In the genomic region with DNA sequence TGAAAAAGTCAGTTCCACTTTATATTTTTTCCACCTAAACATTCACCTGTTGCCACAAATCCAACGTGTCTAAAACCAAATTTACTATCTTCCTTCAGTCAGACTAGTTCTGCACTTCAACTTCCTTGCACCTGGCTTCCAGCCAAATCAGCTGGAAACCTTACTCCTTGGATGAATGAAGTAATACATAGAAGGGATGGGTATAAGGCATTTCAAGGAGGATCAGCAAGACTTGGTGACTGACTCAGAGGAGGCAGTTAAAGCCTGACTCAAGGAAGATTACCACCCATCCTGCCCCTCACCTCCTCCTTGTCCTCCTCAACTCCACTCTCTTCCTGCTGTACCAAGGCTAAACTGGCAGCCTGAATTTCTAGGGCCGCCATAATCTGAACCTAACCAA, we compare ENCODE assay signal across 1 cellular context.
TF ChIP-seq lines count a peak whose summit lies in the region.

No MANE protein-coding gene starts in this region.

TF ChIP-seq in SK-N-SH treated with all-trans-retinoic acid at 6 μM for 48 hours, 23 proteins besides CTCF, POLR2A, EP300 and RAD21 (continued from another document):
- TF ChIP-seq, protein P1, sequence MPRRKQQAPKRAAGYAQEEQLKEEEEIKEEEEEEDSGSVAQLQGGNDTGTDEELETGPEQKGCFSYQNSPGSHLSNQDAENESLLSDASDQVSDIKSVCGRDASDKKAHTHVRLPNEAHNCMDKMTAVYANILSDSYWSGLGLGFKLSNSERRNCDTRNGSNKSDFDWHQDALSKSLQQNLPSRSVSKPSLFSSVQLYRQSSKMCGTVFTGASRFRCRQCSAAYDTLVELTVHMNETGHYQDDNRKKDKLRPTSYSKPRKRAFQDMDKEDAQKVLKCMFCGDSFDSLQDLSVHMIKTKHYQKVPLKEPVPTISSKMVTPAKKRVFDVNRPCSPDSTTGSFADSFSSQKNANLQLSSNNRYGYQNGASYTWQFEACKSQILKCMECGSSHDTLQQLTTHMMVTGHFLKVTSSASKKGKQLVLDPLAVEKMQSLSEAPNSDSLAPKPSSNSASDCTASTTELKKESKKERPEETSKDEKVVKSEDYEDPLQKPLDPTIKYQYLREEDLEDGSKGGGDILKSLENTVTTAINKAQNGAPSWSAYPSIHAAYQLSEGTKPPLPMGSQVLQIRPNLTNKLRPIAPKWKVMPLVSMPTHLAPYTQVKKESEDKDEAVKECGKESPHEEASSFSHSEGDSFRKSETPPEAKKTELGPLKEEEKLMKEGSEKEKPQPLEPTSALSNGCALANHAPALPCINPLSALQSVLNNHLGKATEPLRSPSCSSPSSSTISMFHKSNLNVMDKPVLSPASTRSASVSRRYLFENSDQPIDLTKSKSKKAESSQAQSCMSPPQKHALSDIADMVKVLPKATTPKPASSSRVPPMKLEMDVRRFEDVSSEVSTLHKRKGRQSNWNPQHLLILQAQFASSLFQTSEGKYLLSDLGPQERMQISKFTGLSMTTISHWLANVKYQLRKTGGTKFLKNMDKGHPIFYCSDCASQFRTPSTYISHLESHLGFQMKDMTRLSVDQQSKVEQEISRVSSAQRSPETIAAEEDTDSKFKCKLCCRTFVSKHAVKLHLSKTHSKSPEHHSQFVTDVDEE (CRISPR knock-in tag; IDR thresholded peaks at IDR 0.05), result no peak
- TF ChIP-seq ZNF70 (CRISPR knock-in tag; IDR thresholded peaks at IDR 0.05) (no peak), CSDC2 (CRISPR knock-in tag; IDR thresholded peaks at IDR 0.05) (no peak), ZNF565 (CRISPR knock-in tag; conservative IDR thresholded peaks at IDR 0.05; ENCODE audit: low read depth) (no peak)
- TF ChIP-seq, protein P2, sequence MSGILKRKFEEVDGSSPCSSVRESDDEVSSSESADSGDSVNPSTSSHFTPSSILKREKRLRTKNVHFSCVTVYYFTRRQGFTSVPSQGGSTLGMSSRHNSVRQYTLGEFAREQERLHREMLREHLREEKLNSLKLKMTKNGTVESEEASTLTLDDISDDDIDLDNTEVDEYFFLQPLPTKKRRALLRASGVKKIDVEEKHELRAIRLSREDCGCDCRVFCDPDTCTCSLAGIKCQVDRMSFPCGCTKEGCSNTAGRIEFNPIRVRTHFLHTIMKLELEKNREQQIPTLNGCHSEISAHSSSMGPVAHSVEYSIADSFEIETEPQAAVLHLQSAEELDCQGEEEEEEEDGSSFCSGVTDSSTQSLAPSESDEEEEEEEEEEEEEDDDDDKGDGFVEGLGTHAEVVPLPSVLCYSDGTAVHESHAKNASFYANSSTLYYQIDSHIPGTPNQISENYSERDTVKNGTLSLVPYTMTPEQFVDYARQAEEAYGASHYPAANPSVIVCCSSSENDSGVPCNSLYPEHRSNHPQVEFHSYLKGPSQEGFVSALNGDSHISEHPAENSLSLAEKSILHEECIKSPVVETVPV (CRISPR knock-in tag; IDR thresholded peaks at IDR 0.05), result no peak
